Comparison of ENCODE assay signal across 14 cellular contexts in genomic region chr5:124724357-124725039, GRCh38. TPM values are rescaled to one million over a fixed set of nuclear protein-coding genes. Genes with fewer than 3 reads are reported as not detected.
A peak's percentile ranks its signal among the peaks of the same experiment; 100 is the strongest.
DNase-seq lines count a peak whose midpoint lies in the region; ATAC-seq and TF ChIP-seq lines count a peak whose summit lies in the region.
"Had no signal": no experiment of that assay in that cellular context is flagged by ENCODE, and none has a peak within 500 bp of the region (broad histone marks: within the 10 kb centered on the region; RNA-seq: fewer than 3 reads in every experiment).

No MANE protein-coding gene starts in this region.

- intact Hi-C loops in activated CD4-positive, alpha-beta memory T cell treated with anti-CD3 and anti-CD28 coated beads for 36 hours (cut with micrococcal nuclease): no loop called here

- CTCF ChIA-PET in activated CD4-positive, alpha-beta memory T cell treated with anti-CD3 and anti-CD28 coated beads for 36 hours (lab: Charles Lee): no interaction called here

- H3K4me3 Mint-ChIP-seq in nephron progenitor cell: no peak overlapping the region
- no peak overlapping the region for H3K4me3 Mint-ChIP-seq in activated CD4-positive, alpha-beta memory T cell treated with anti-CD3 and anti-CD28 coated beads for 36 hours
- H3K4me3 Mint-ChIP-seq: activated CD4-positive, alpha-beta T cell treated with anti-CD3 and anti-CD28 coated beads, Interleukin-2, amount 10 ng/mL, durations not matched to agents 24 days and 14 days; activated naive CD4-positive, alpha-beta T cell treated with anti-CD3 and anti-CD28 coated beads, Interleukin-2, amount 50 U/mL, for 24 hours; CD8-positive, alpha-beta memory T cell; immature natural killer cell had no signal

- no peak for TF ChIP-seq CTCF in nephron progenitor cell (IDR thresholded peaks at IDR 0.05)

- H3K4me1 Mint-ChIP-seq in nephron progenitor cell: peaks cover 84% of the 10 kb centered on the region
- H3K4me1 Mint-ChIP-seq in activated CD4-positive, alpha-beta memory T cell treated with anti-CD3 and anti-CD28 coated beads for 36 hours (ENCODE audit: low read depth): no peaks in the 10 kb centered on the region
- H3K4me1 Mint-ChIP-seq: activated CD4-positive, alpha-beta T cell treated with anti-CD3 and anti-CD28 coated beads, Interleukin-2, amount 10 ng/mL, durations not matched to agents 24 days and 14 days; activated naive CD4-positive, alpha-beta T cell treated with anti-CD3 and anti-CD28 coated beads, Interleukin-2, amount 50 U/mL, for 24 hours; CD8-positive, alpha-beta memory T cell had no signal

- POLR2A ChIA-PET in activated CD4-positive, alpha-beta memory T cell treated with anti-CD3 and anti-CD28 coated beads for 36 hours (lab: Charles Lee): no interaction called here

- no peaks in the 10 kb centered on the region for H3K9me3 Mint-ChIP-seq in nephron progenitor cell
- peaks cover 16 to 20% of the 10 kb centered on the region in 2 donors for H3K9me3 Mint-ChIP-seq in activated naive CD4-positive, alpha-beta T cell treated with anti-CD3 and anti-CD28 coated beads, Interleukin-2, amount 50 U/mL, for 72 hours
- peaks cover 2% of the 10 kb centered on the region for H3K9me3 Mint-ChIP-seq in activated CD4-positive, alpha-beta memory T cell treated with anti-CD3 and anti-CD28 coated beads for 36 hours

- no peaks in the 10 kb centered on the region for H3K27me3 Mint-ChIP-seq in nephron progenitor cell (ENCODE audit: low read depth, poor library complexity)
- no peaks in the 10 kb centered on the region for H3K27me3 Mint-ChIP-seq in activated CD4-positive, alpha-beta memory T cell treated with anti-CD3 and anti-CD28 coated beads for 36 hours
- H3K27me3 Mint-ChIP-seq: activated CD4-positive, alpha-beta T cell treated with anti-CD3 and anti-CD28 coated beads, Interleukin-2, amount 10 ng/mL, durations not matched to agents 24 days and 14 days; activated naive CD4-positive, alpha-beta T cell treated with anti-CD3 and anti-CD28 coated beads, Interleukin-2, amount 50 U/mL, for 24 hours; CD8-positive, alpha-beta memory T cell had no signal

- ATAC-seq in GM18517 (IDR thresholded peaks at IDR 0.05; ENCODE audit: unreplicated experiment) (peak; percentile 56), GM21786 (IDR thresholded peaks at IDR 0.05; ENCODE audit: unreplicated experiment) (peak; percentile 33), HG03439 (IDR thresholded peaks at IDR 0.05; ENCODE audit: unreplicated experiment) (peak; percentile 53), HG02610 (IDR thresholded peaks at IDR 0.05; ENCODE audit: unreplicated experiment) (no peak)
- no peak for ATAC-seq in activated naive CD4-positive, alpha-beta T cell treated with anti-CD3 and anti-CD28 coated beads, Interleukin-2, amount 50 U/mL, for 72 hours

- peak overlapping the region; percentile 94 for H3K27ac Mint-ChIP-seq in nephron progenitor cell
- H3K27ac Mint-ChIP-seq in activated naive CD4-positive, alpha-beta T cell treated with anti-CD3 and anti-CD28 coated beads, Interleukin-2, amount 50 U/mL, for 72 hours: no peak overlapping the region
- H3K27ac Mint-ChIP-seq in activated CD4-positive, alpha-beta memory T cell treated with anti-CD3 and anti-CD28 coated beads for 36 hours: no peak overlapping the region
- H3K27ac Mint-ChIP-seq: activated CD4-positive, alpha-beta T cell treated with anti-CD3 and anti-CD28 coated beads, Interleukin-2, amount 10 ng/mL, durations not matched to agents 24 days and 14 days; activated naive CD4-positive, alpha-beta T cell treated with anti-CD3 and anti-CD28 coated beads, Interleukin-2, amount 50 U/mL, for 24 hours; CD8-positive, alpha-beta memory T cell; immature natural killer cell had no signal

- peaks cover 50% of the 10 kb centered on the region for H3K36me3 Mint-ChIP-seq in nephron progenitor cell (ENCODE audit: low read depth)
- peaks cover 0 to 5% of the 10 kb centered on the region in 2 donors for H3K36me3 Mint-ChIP-seq in activated naive CD4-positive, alpha-beta T cell treated with anti-CD3 and anti-CD28 coated beads, Interleukin-2, amount 50 U/mL, for 72 hours
- H3K36me3 Mint-ChIP-seq in activated CD4-positive, alpha-beta memory T cell treated with anti-CD3 and anti-CD28 coated beads for 36 hours: no peaks in the 10 kb centered on the region
- H3K36me3 Mint-ChIP-seq: CD8-positive, alpha-beta memory T cell had no signal

- DNase-seq in nephron progenitor cell: no peak
- no peak for DNase-seq in activated naive CD4-positive, alpha-beta T cell treated with anti-CD3 and anti-CD28 coated beads, Interleukin-2, amount 50 U/mL, for 72 hours (ENCODE audit: low spot score in 2 of 2)
- DNase-seq in AG20443 (ENCODE audit: low spot score): no peak
- no peak for DNase-seq in activated CD4-positive, alpha-beta memory T cell treated with anti-CD3 and anti-CD28 coated beads for 36 hours
- DNase-seq: activated CD4-positive, alpha-beta T cell treated with anti-CD3 and anti-CD28 coated beads, Interleukin-2, amount 10 ng/mL, durations not matched to agents 24 days and 14 days; CD8-positive, alpha-beta memory T cell; immature natural killer cell; MM.1S; NCI-H524 had no signal

RNA-seq across cellular contexts. Expression of gene ZNF608, which starts 21.9 kb away (rescaled TPM):
- not detected for total RNA-seq in activated naive CD4-positive, alpha-beta T cell treated with anti-CD3 and anti-CD28 coated beads, Interleukin-2, amount 50 U/mL, for 72 hours
- total RNA-seq in activated CD4-positive, alpha-beta memory T cell treated with anti-CD3 and anti-CD28 coated beads for 36 hours: not detected
- total RNA-seq: activated CD4-positive, alpha-beta T cell treated with anti-CD3 and anti-CD28 coated beads, Interleukin-2, amount 10 ng/mL, durations not matched to agents 24 days and 14 days; CD8-positive, alpha-beta memory T cell had no signal

Comparison
In these comparisons a context has a peak if more than half of its experiments do, and no peak if none do; other contexts are left out.
1. ATAC-seq: peak in GM18517 (single experiment), GM21786 (single experiment) and HG03439 (single experiment); none in activated naive CD4-positive, alpha-beta T cell treated with anti-CD3 and anti-CD28 coated beads, Interleukin-2, amount 50 U/mL, for 72 hours (0 of 2) and HG02610 (single experiment).